9 cellular contexts compared by ENCODE assay signal in the genomic region with DNA sequence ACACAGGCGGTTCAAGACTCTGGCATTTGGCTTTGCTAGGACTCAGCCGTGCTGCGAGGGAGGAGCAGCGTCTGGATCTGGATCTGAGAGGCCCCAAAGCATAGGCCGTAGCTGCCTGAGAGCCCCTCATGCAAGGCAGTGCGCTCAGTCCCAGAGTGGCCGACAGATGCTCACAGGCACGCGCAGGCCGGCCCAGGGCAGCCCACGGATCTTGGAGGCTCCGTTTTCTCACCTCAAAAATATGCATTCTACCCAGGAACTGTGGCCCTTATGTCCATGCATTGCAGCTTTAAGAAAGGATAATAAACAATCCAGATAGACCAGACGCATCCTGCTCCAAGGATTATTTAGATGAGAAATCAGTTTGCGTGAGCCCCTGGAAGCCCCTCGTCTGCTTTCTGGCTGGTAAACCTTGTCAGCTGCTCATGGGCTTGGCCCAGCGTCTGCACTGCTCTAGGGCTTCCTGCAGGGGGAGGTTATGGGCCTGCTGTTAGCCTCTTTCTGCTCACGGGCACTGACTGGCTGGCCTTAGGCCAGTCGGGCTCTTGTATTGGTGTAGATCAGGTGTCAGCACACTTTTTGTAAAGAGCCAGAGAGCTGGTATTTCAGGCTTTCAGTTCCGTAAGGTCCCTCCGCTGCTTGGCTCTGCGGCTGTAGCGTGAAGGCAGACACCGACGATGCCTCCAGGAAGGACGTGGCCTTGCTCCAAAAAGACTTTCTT. TPM values are rescaled to one million over a fixed set of nuclear protein-coding genes. Genes with fewer than 3 reads are reported as not detected.
DNase-seq lines count a peak whose midpoint lies in the region; ATAC-seq, FAIRE-seq and TF ChIP-seq lines count a peak whose summit lies in the region.
"Had no signal": no experiment of that assay in that cellular context is flagged by ENCODE, and none has a peak within 500 bp of the region (broad histone marks: within the 10 kb centered on the region; RNA-seq: fewer than 3 reads in every experiment).

No MANE protein-coding gene starts in this region.

- TF ChIP-seq EP300 in suprapubic skin (IDR thresholded peaks at IDR 0.05): no peak

- no peak overlapping the region for H3K4ac ChIP-seq in neuronal stem cell (ENCODE audit: low read length)

- H3K14ac ChIP-seq in neuronal stem cell (ENCODE audit: low read length): no peak overlapping the region

- H3K36me3 ChIP-seq in neuronal stem cell (replicated peaks in 1 of 2; ENCODE audit: control insufficient read depth in 2 of 2, insufficient read depth in 2 of 2, low read length in 2 of 2) (no peaks in the 10 kb centered on the region), suprapubic skin (no peaks in the 10 kb centered on the region)

- peak overlapping the region; percentile 36 for H2AFZ ChIP-seq in neuronal stem cell (ENCODE audit: low read length)

- H3K23ac ChIP-seq in neuronal stem cell (ENCODE audit: low read depth, low read length, poor library complexity): no peak overlapping the region

- WGBS in neuronal stem cell (ENCODE audit: extremely low coverage in 2 of 2, insufficient read length in 2 of 2, insufficient replicate concordance in 1 of 2), 2 donors: no CpG with 5 or more reads among the region's 25 CpGs
- WGBS in suprapubic skin: 76% methylated on average over 15 of the region's 25 CpGs

- peak overlapping the region; percentile 16 for H2AK5ac ChIP-seq in neuronal stem cell (ENCODE audit: low read depth, low read length)

- peak overlapping the region; percentile 25 for H2BK15ac ChIP-seq in neuronal stem cell (ENCODE audit: low read length)

- H3K18ac ChIP-seq in neuronal stem cell (ENCODE audit: low read length): peak overlapping the region; percentile 82

- H3K4me2 ChIP-seq in neuronal stem cell (ENCODE audit: insufficient read depth, low read length, poor library complexity, severe bottlenecking): no peak overlapping the region

- H2BK12ac ChIP-seq in neuronal stem cell (ENCODE audit: low read length): no peak overlapping the region

- peaks cover 0 to 5% of the 10 kb centered on the region in 2 donors for H3K4me1 ChIP-seq in neuronal stem cell (ENCODE audit: control insufficient read depth in 2 of 2, insufficient read depth in 1 of 2, low read depth in 1 of 2, low read length in 2 of 2)
- H3K4me1 ChIP-seq in suprapubic skin: no peaks in the 10 kb centered on the region

- TF ChIP-seq CTCF in suprapubic skin (IDR thresholded peaks at IDR 0.05): no peak

- H3K9ac ChIP-seq in neuronal stem cell (ENCODE audit: low read depth, low read length, poor library complexity): peak overlapping the region; percentile 73

- no peaks in the 10 kb centered on the region for H3K9me3 ChIP-seq in neuronal stem cell (replicated peaks in 1 of 2; ENCODE audit: control insufficient read depth in 2 of 2, insufficient read depth in 1 of 2, low read depth in 1 of 2, low read length in 2 of 2)
- H3K9me3 ChIP-seq in suprapubic skin: no peaks in the 10 kb centered on the region

- no peak overlapping the region for H4K91ac ChIP-seq in neuronal stem cell (ENCODE audit: low read depth, low read length, poor library complexity)

- no peak for FAIRE-seq in GM19239 (lab: Jason Lieb, UNC)

- H3K4me3 ChIP-seq in neuronal stem cell (ENCODE audit: low read length in 2 of 2) (no peak overlapping the region), suprapubic skin (no peak overlapping the region)
- H3K4me3 ChIP-seq: dorsolateral prefrontal cortex had no signal

- no peak overlapping the region for H4K8ac ChIP-seq in neuronal stem cell (ENCODE audit: low read depth, low read length)

- H3K27me3 ChIP-seq in neuronal stem cell (ENCODE audit: control insufficient read depth in 3 of 3, insufficient read depth in 3 of 3, low read depth in 1 of 3, low read length in 3 of 3) (no peaks in the 10 kb centered on the region), suprapubic skin (no peaks in the 10 kb centered on the region)
- H3K27me3 ChIP-seq: dorsolateral prefrontal cortex had no signal

- peak; percentile 51 for DNase-seq in ELR (ENCODE audit: low read depth)
- peak; percentile 70 to 88 for DNase-seq in NCI-H2081 (lab: John Stamatoyannopoulos, UW)
- peak; percentile 78 for DNase-seq in cerebellum (ENCODE audit: low spot score)
- DNase-seq in neuronal stem cell (ENCODE audit: low spot score): peak; percentile 71
- DNase-seq in suprapubic skin (ENCODE audit: low spot score in 2 of 2): no peak
- DNase-seq in GM19239 (ENCODE audit: insufficient read length, low spot score): no peak

- ATAC-seq in GM18868 (IDR thresholded peaks at IDR 0.05; ENCODE audit: unreplicated experiment) (no peak), HG03025 (IDR thresholded peaks at IDR 0.05; ENCODE audit: low FRiP score, unreplicated experiment) (no peak)

- no peaks in the 10 kb centered on the region for H3K79me1 ChIP-seq in neuronal stem cell (ENCODE audit: low read depth, low read length)

- no peak for TF ChIP-seq POLR2A in suprapubic skin (IDR thresholded peaks at IDR 0.05)

- H2BK120ac ChIP-seq in neuronal stem cell (ENCODE audit: low read depth, low read length): no peak overlapping the region

- no peak overlapping the region for H2BK5ac ChIP-seq in neuronal stem cell (ENCODE audit: low read length)

- H3K27ac ChIP-seq in neuronal stem cell (replicated peaks; ENCODE audit: low read length) (no peak overlapping the region), suprapubic skin (no peak overlapping the region)
- H3K27ac ChIP-seq: dorsolateral prefrontal cortex had no signal

RNA-seq across cellular contexts. Expression of a gene that starts 24.2 kb away (rescaled TPM):
- total RNA-seq in cerebellum (0.45 TPM), suprapubic skin (not detected)
- polyA plus RNA-seq in neuronal stem cell (2013, experiment 1 of 2): 0.17 TPM
- polyA plus RNA-seq in neuronal stem cell (2013, experiment 2 of 2): 0.26 TPM

Comparison
In these comparisons a context has a peak if more than half of its experiments do, and no peak if none do; other contexts are left out.
1. DNase-seq: peak in ELR (single experiment), NCI-H2081 (2 of 2), cerebellum (single experiment) and neuronal stem cell (single experiment); none in suprapubic skin (0 of 2) and GM19239 (single experiment).